In genomic region chr1:226217273-226217672, GRCh38 we compare ENCODE assay signal across 2 cellular contexts.
TF ChIP-seq lines count a peak whose summit lies in the region.

No MANE protein-coding gene starts in this region.

TF ChIP-seq in SK-N-SH treated with all-trans-retinoic acid at 6 μM for 48 hours, 23 proteins besides CTCF, POLR2A, EP300 and RAD21:
- no peak for TF ChIP-seq CSRNP3 (CRISPR knock-in tag; IDR thresholded peaks at IDR 0.05)
TF ChIP-seq in SK-N-SH treated with all-trans-retinoic acid at 6 μM for 48 hours: peak in this region for 0.

TF ChIP-seq in SK-N-SH, 30 proteins besides CTCF, POLR2A, EP300 and RAD21:
- TF ChIP-seq USF1 (IDR thresholded peaks at IDR 0.05; ENCODE audit: borderline replicate concordance, low read depth), result no peak
- TF ChIP-seq SMC3 (IDR thresholded peaks at IDR 0.05; ENCODE audit: low read depth, low read length), result no peak
- TF ChIP-seq FOXJ3 (CRISPR knock-in tag; IDR thresholded peaks at IDR 0.05), result no peak
- TF ChIP-seq CHD2 (IDR thresholded peaks at IDR 0.05; ENCODE audit: low read length, partially characterized antibody), result no peak
- TF ChIP-seq FOSL2 (IDR thresholded peaks at IDR 0.05; ENCODE audit: borderline replicate concordance, low read depth), result no peak
- no peak for TF ChIP-seq MXI1 (IDR thresholded peaks at IDR 0.05; ENCODE audit: low read depth, low read length)
- TF ChIP-seq YY1 (IDR thresholded peaks at IDR 0.05; ENCODE audit: low read depth), result no peak
- no peak for TF ChIP-seq PBX3 (IDR thresholded peaks at IDR 0.05)
- no peak for TF ChIP-seq RXRA (IDR thresholded peaks at IDR 0.05; ENCODE audit: borderline replicate concordance, low read depth)
- TF ChIP-seq SIN3A (IDR thresholded peaks at IDR 0.05; ENCODE audit: borderline replicate concordance, low read depth, low read length), result no peak
- TF ChIP-seq RCOR1 (IDR thresholded peaks at IDR 0.05; ENCODE audit: low read length), result no peak
- TF ChIP-seq MEF2A (IDR thresholded peaks at IDR 0.05; ENCODE audit: borderline replicate concordance, low read depth), result no peak
- TF ChIP-seq ZBTB33 (IDR thresholded peaks at IDR 0.05; ENCODE audit: borderline replicate concordance, low read depth), result no peak
- TF ChIP-seq TAF1 (IDR thresholded peaks at IDR 0.05; ENCODE audit: borderline replicate concordance, low read depth, low read length), result no peak
- TF ChIP-seq NRF1 (IDR thresholded peaks at IDR 0.05; ENCODE audit: low read depth, low read length), result no peak
- no peak for TF ChIP-seq FOXM1 (IDR thresholded peaks at IDR 0.05; ENCODE audit: low read depth)
- TF ChIP-seq REST (IDR thresholded peaks at IDR 0.05; ENCODE audit: low read depth, low read length), result no peak
TF ChIP-seq in SK-N-SH: peak in this region for 0.
